Comparison of ENCODE assay signal across 36 cellular contexts in the genomic region with DNA sequence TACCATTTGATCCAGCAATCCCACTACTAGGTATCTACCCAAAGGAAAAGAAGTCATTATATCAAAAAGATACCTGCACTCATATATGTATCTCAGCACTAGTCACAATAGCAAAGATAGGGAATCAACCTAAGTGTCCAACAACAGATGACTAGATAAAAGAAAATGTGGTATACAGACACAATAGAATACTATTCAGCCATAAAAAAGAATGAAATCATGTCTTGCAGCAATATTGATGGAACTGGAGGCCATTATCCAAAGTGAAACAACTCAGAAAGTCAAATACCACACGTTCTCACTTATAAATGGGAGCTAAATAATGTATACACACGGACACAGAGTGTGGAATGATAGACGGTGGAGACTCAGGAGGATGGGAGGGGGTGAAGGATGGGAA.
"Had no signal": no experiment of that assay in that cellular context is flagged by ENCODE, and none has a peak within 500 bp of the region (broad histone marks: within the 10 kb centered on the region; RNA-seq: fewer than 3 reads in every experiment).

No MANE protein-coding gene starts in this region.

- H3K27ac ChIP-seq: adrenal gland, body of pancreas, brain microvascular endothelial cell, breast epithelium, VCaP had no signal

- H3K4me3 Mint-ChIP-seq: activated B cell treated with CpG ODN at 0.5 μM for 24 hours; activated CD4-positive, alpha-beta memory T cell treated with anti-CD3 and anti-CD28 coated beads for 36 hours; activated CD4-positive, alpha-beta T cell treated with anti-CD3 and anti-CD28 coated beads, Interleukin-2, amount 10 ng/mL, durations not matched to agents 24 days and 14 days; activated CD8-positive, alpha-beta T cell treated with anti-CD3 and anti-CD28 coated beads for 36 hours; activated naive CD4-positive, alpha-beta T cell treated with anti-CD3 and anti-CD28 coated beads for 36 hours; activated naive CD8-positive, alpha-beta T cell treated with anti-CD3 and anti-CD28 coated beads for 36 hours; activated T-cell treated with anti-CD3 and anti-CD28 coated beads, Interleukin-2, amount 50 U/mL, for 4 hours; activated T-cell treated with anti-CD3 and anti-CD28 coated beads, Interleukin-2, amount 50 U/mL, for 72 hours; activated T-helper 1 cell treated with anti-CD3 and anti-CD28 coated beads, Interleukin-12 subunit alpha, Interleukin-12 subunit beta, Interleukin-2, Interleukin-4 antibody, amounts not matched to agents 30 ng/mL and 10 ng/mL and 1 ng/mL, durations not matched to agents 14 hours and 24 hours and 36 hours; activated T-helper 17 cell treated with anti-CD3 and anti-CD28 coated beads, Interleukin-2, amount 50 U/mL, for 72 hours; T-helper 2 cell treated with Interferon-gamma antibody and Interleukin-4, amounts not matched to agents 5 μg/mL and 100 μg/mL, for 36 hours had no signal

- H3K27me3 Mint-ChIP-seq: activated B cell treated with CpG ODN at 0.5 μM for 24 hours; activated CD4-positive, alpha-beta memory T cell treated with anti-CD3 and anti-CD28 coated beads for 36 hours; activated naive CD8-positive, alpha-beta T cell treated with anti-CD3 and anti-CD28 coated beads for 36 hours had no signal

- H3K4me3 ChIP-seq: adrenal gland, body of pancreas, breast epithelium had no signal

- H3K9me3 Mint-ChIP-seq: activated B cell treated with CpG ODN at 0.5 μM for 24 hours; activated CD4-positive, alpha-beta memory T cell treated with anti-CD3 and anti-CD28 coated beads for 36 hours; activated CD4-positive, alpha-beta T cell treated with anti-CD3 and anti-CD28 coated beads, Interleukin-2, amount 10 ng/mL, durations not matched to agents 24 days and 14 days; activated CD8-positive, alpha-beta T cell treated with anti-CD3 and anti-CD28 coated beads for 36 hours; activated naive CD4-positive, alpha-beta T cell treated with anti-CD3 and anti-CD28 coated beads for 36 hours; activated naive CD4-positive, alpha-beta T cell treated with anti-CD3 and anti-CD28 coated beads, Interleukin-2, amount 50 U/mL, for 72 hours; activated naive CD8-positive, alpha-beta T cell treated with anti-CD3 and anti-CD28 coated beads for 36 hours; activated T-cell treated with anti-CD3 and anti-CD28 coated beads, Interleukin-2, amount 50 U/mL, for 4 hours; activated T-cell treated with anti-CD3 and anti-CD28 coated beads, Interleukin-2, amount 50 U/mL, for 72 hours; activated T-helper 1 cell treated with anti-CD3 and anti-CD28 coated beads, Interleukin-12 subunit alpha, Interleukin-12 subunit beta, Interleukin-2, Interleukin-4 antibody, amounts not matched to agents 30 ng/mL and 10 ng/mL and 1 ng/mL, durations not matched to agents 14 hours and 24 hours and 36 hours; activated T-helper 17 cell treated with anti-CD3 and anti-CD28 coated beads, Interleukin-2, amount 50 U/mL, for 72 hours; T-helper 2 cell treated with Interferon-gamma antibody and Interleukin-4, amounts not matched to agents 5 μg/mL and 100 μg/mL, for 36 hours had no signal

- FAIRE-seq: astrocyte, colon, TTC549 had no signal

- H3K4me1 ChIP-seq: breast epithelium had no signal

- ATAC-seq: activated CD8-positive, alpha-beta T cell treated with anti-CD3 and anti-CD28 coated beads for 36 hours; activated naive CD4-positive, alpha-beta T cell treated with anti-CD3 and anti-CD28 coated beads, Interleukin-2, amount 50 U/mL, for 72 hours; activated T-cell treated with anti-CD3 and anti-CD28 coated beads, Interleukin-2, amount 50 U/mL, for 4 hours; activated T-cell treated with anti-CD3 and anti-CD28 coated beads, Interleukin-2, amount 50 U/mL, for 72 hours; activated T-helper 17 cell treated with anti-CD3 and anti-CD28 coated beads, Interleukin-2, amount 50 U/mL, for 72 hours; body of pancreas had no signal

- H3K27me3 ChIP-seq: adrenal gland, body of pancreas, brain microvascular endothelial cell, breast epithelium had no signal

- H3K9me3 ChIP-seq: adrenal gland, body of pancreas, breast epithelium had no signal

- H3K4me1 Mint-ChIP-seq: activated B cell treated with CpG ODN at 0.5 μM for 24 hours; activated CD4-positive, alpha-beta T cell treated with anti-CD3 and anti-CD28 coated beads, Interleukin-2, amount 10 ng/mL, durations not matched to agents 24 days and 14 days; activated naive CD8-positive, alpha-beta T cell treated with anti-CD3 and anti-CD28 coated beads for 36 hours; activated T-helper 17 cell treated with anti-CD3 and anti-CD28 coated beads, Interleukin-2, amount 50 U/mL, for 72 hours had no signal

- H3K27ac Mint-ChIP-seq: activated B cell treated with CpG ODN at 0.5 μM for 24 hours; activated CD4-positive, alpha-beta memory T cell treated with anti-CD3 and anti-CD28 coated beads for 36 hours; activated CD4-positive, alpha-beta T cell treated with anti-CD3 and anti-CD28 coated beads, Interleukin-2, amount 10 ng/mL, durations not matched to agents 24 days and 14 days; activated CD8-positive, alpha-beta T cell treated with anti-CD3 and anti-CD28 coated beads for 36 hours; activated naive CD4-positive, alpha-beta T cell treated with anti-CD3 and anti-CD28 coated beads for 36 hours; activated naive CD4-positive, alpha-beta T cell treated with anti-CD3 and anti-CD28 coated beads, Interleukin-2, amount 50 U/mL, for 72 hours; activated naive CD8-positive, alpha-beta T cell treated with anti-CD3 and anti-CD28 coated beads for 36 hours; activated T-cell treated with anti-CD3 and anti-CD28 coated beads, Interleukin-2, amount 50 U/mL, for 72 hours; activated T-helper 1 cell treated with anti-CD3 and anti-CD28 coated beads, Interleukin-12 subunit alpha, Interleukin-12 subunit beta, Interleukin-2, Interleukin-4 antibody, amounts not matched to agents 30 ng/mL and 10 ng/mL and 1 ng/mL, durations not matched to agents 14 hours and 24 hours and 36 hours; activated T-helper 17 cell treated with anti-CD3 and anti-CD28 coated beads, Interleukin-2, amount 50 U/mL, for 72 hours; T-helper 2 cell treated with Interferon-gamma antibody and Interleukin-4, amounts not matched to agents 5 μg/mL and 100 μg/mL, for 36 hours had no signal

- H3K36me3 ChIP-seq: adrenal gland, brain microvascular endothelial cell, breast epithelium had no signal

- DNase-seq: activated B cell treated with CpG ODN at 0.5 μM for 24 hours; activated CD4-positive, alpha-beta memory T cell treated with anti-CD3 and anti-CD28 coated beads for 36 hours; activated CD4-positive, alpha-beta T cell treated with anti-CD3 and anti-CD28 coated beads for 4 hours; activated CD4-positive, alpha-beta T cell treated with anti-CD3 and anti-CD28 coated beads, Interleukin-2, amount 10 ng/mL, durations not matched to agents 24 days and 14 days; activated CD4-positive, alpha-beta T cell treated with anti-CD3 and anti-CD28 coated beads, Interleukin-2, amount 50 U/mL, for 1 hour; activated CD4-positive, alpha-beta T cell treated with anti-CD3 and anti-CD28 coated beads, Interleukin-2, amount 50 U/mL, for 4 hours; activated CD4-positive, CD25-positive, alpha-beta regulatory T cell treated with anti-CD3 and anti-CD28 coated beads, Interleukin-2, amount 50 U/mL, for 72 hours; activated CD8-positive, alpha-beta memory T cell treated with anti-CD3 and anti-CD28 coated beads, Interleukin-2, amount 50 U/mL, for 4 hours; activated CD8-positive, alpha-beta T cell treated with anti-CD3 and anti-CD28 coated beads for 36 hours; activated effector memory CD4-positive, alpha-beta T cell treated with anti-CD3 and anti-CD28 coated beads, Interleukin-2, amount 50 U/mL, for 16 hours; activated gamma-delta T cell treated with Interleukin-2 at 50 U/mL for 16 hours; activated naive CD4-positive, alpha-beta T cell; activated naive CD4-positive, alpha-beta T cell treated with anti-CD3 and anti-CD28 coated beads for 36 hours; activated naive CD4-positive, alpha-beta T cell treated with anti-CD3 and anti-CD28 coated beads, Interleukin-2, amount 50 U/mL, for 16 hours; activated naive CD8-positive, alpha-beta T cell treated with anti-CD3 and anti-CD28 coated beads for 36 hours; activated T-cell treated with anti-CD3 and anti-CD28 coated beads for 4 hours; activated T-cell treated with anti-CD3 and anti-CD28 coated beads, Interleukin-2, amount 50 U/mL, for 1 hour; activated T-cell treated with anti-CD3 and anti-CD28 coated beads, Interleukin-2, amount 50 U/mL, for 4 hours; activated T-cell treated with anti-CD3 and anti-CD28 coated beads, Interleukin-2, amount 50 U/mL, for 72 hours; adrenal gland; amniotic stem cell; aorta; body of pancreas; brain microvascular endothelial cell; central memory CD4-positive, alpha-beta T cell; T-helper 2 cell; T-helper 9 cell had no signal

- H3K36me3 Mint-ChIP-seq: activated CD4-positive, alpha-beta memory T cell treated with anti-CD3 and anti-CD28 coated beads for 36 hours; activated naive CD4-positive, alpha-beta T cell treated with anti-CD3 and anti-CD28 coated beads, Interleukin-2, amount 50 U/mL, for 72 hours; activated naive CD8-positive, alpha-beta T cell treated with anti-CD3 and anti-CD28 coated beads for 36 hours had no signal
